ENCODE assay signal across 1 cellular context in the genomic region with DNA sequence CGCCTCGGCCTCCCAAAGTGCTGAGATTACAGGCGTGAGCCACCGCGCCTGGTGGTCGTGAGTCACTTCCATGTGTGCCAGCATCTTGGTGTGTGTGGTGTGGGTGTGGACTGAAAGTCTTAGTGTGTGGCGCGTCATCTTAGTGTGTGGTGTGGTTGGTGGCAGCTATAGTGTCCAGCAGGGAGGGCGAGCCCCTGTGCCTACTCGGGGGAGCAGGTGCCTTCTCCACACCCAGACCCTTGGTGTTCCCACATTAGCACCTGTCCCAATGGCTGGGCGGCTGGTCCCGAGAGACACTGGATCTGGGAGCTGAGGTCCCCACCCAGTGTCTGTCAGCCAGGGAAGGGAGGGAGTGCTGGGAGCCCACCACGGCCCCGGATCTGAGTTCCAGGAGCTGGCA.
TF ChIP-seq lines count a peak whose summit lies in the region.

No MANE protein-coding gene starts in this region.

TF ChIP-seq in IMR-90, 13 proteins besides CTCF, POLR2A, EP300 and RAD21:
- no peak for TF ChIP-seq CEBPB (IDR thresholded peaks at IDR 0.05; ENCODE audit: low read depth, low read length)
- no peak for TF ChIP-seq MAZ (IDR thresholded peaks at IDR 0.05; ENCODE audit: borderline replicate concordance, low read depth, low read length)
- TF ChIP-seq MXI1 (IDR thresholded peaks at IDR 0.05; ENCODE audit: borderline replicate concordance, low read depth, low read length): no peak
- TF ChIP-seq MAFK (IDR thresholded peaks at IDR 0.05; ENCODE audit: low read depth, low read length): no peak
- no peak for TF ChIP-seq RCOR1 (IDR thresholded peaks at IDR 0.05; ENCODE audit: insufficient replicate concordance, low read length)
- TF ChIP-seq, protein P1, sequence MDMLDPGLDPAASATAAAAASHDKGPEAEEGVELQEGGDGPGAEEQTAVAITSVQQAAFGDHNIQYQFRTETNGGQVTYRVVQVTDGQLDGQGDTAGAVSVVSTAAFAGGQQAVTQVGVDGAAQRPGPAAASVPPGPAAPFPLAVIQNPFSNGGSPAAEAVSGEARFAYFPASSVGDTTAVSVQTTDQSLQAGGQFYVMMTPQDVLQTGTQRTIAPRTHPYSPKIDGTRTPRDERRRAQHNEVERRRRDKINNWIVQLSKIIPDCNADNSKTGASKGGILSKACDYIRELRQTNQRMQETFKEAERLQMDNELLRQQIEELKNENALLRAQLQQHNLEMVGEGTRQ (IDR thresholded peaks at IDR 0.05; ENCODE audit: low read depth, low read length): no peak
